In the genomic region with DNA sequence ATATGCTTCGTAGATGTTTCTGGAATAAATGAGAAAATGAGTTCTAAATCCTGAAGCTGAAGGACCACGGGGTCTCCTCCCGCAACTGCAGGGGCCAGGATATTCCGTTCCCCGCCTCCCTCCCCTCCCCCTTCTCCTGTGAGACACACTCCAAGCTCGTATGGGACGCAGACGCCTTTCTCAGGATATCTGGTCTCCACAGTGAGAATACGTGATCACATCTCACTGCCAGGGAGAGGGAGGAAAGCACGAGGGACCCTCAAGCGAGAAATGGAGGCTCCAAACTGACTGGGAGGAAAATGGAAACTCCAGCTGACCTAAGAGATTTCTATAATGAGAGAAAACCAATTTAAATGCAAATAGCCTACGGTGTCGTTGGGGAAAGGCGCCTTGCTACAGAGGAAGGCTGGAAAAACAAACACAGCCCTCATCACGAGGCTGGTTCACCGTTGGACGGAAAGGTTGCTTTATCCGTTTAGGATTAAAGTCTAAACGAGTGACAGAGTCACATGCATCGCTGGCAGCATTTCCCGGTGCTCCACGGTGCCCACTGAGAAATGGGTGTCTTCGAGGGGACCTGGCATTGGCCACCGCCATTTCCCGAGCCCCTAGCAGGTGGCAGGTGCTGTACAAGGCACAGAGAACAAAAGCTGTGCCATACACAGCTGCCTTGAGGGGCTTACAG, we compare ENCODE assay signal across 18 cellular contexts.
A peak's percentile ranks its signal among the peaks of the same experiment; 100 is the strongest.
DNase-seq lines count a peak whose midpoint lies in the region; TF ChIP-seq lines count a peak whose summit lies in the region.
"Had no signal": no experiment of that assay in that cellular context is flagged by ENCODE, and none has a peak within 500 bp of the region (broad histone marks: within the 10 kb centered on the region; RNA-seq: fewer than 3 reads in every experiment).

No MANE protein-coding gene starts in this region.

- H3K27ac Mint-ChIP-seq in endothelial cell (ENCODE audit: unreplicated experiment) = peak overlapping the region; percentile 57
- H3K27ac Mint-ChIP-seq: activated CD4-positive, alpha-beta memory T cell treated with anti-CD3 and anti-CD28 coated beads for 36 hours; activated naive CD8-positive, alpha-beta T cell; B cell had no signal

- H3K27me3 ChIP-seq in stomach = no peaks in the 10 kb centered on the region
- H3K27me3 ChIP-seq: breast epithelium had no signal

- H3K36me3 ChIP-seq in mesodermal cell (ENCODE audit: control insufficient read depth, insufficient read depth, low read length) (no peaks in the 10 kb centered on the region), stomach (no peaks in the 10 kb centered on the region)
- H3K36me3 ChIP-seq: breast epithelium, prostate gland had no signal

- H3K27ac ChIP-seq in mesodermal cell (ENCODE audit: low read depth, low read length, severe bottlenecking) = peak overlapping the region; percentile 20
- H3K27ac ChIP-seq in stomach = peak overlapping the region; percentile 49 to 74 (median 60)
- H3K27ac ChIP-seq: breast epithelium, PC-9, prostate gland had no signal

- peaks cover 16% of the 10 kb centered on the region for H3K4me1 ChIP-seq in mesodermal cell (ENCODE audit: control insufficient read depth, insufficient read depth, low read length, poor library complexity, severe bottlenecking)
- H3K4me1 ChIP-seq in stomach = peaks cover 15 to 35% (median 28%) of the 10 kb centered on the region in 4 donors
- H3K4me1 ChIP-seq: breast epithelium, prostate gland had no signal

- TF ChIP-seq EP300 in stomach (IDR thresholded peaks at IDR 0.05) = no peak

- no peak overlapping the region for H3K4me3 ChIP-seq in mesodermal cell (ENCODE audit: extremely low read depth, insufficient read depth, low read length, poor library complexity, severe bottlenecking)
- H3K4me3 ChIP-seq in stomach = no peak overlapping the region
- H3K4me3 ChIP-seq: breast epithelium, PC-9, prostate gland had no signal

- H3K9me3 Mint-ChIP-seq in endothelial cell (ENCODE audit: unreplicated experiment) = no peaks in the 10 kb centered on the region
- H3K9me3 Mint-ChIP-seq: activated CD4-positive, alpha-beta memory T cell treated with anti-CD3 and anti-CD28 coated beads for 36 hours; activated T-cell treated with anti-CD3 and anti-CD28 coated beads, Interleukin-2, amount 50 U/mL, for 4 hours had no signal

- no peaks in the 10 kb centered on the region for H3K36me3 Mint-ChIP-seq in endothelial cell (ENCODE audit: low read depth, unreplicated experiment)
- H3K36me3 Mint-ChIP-seq: activated CD4-positive, alpha-beta memory T cell treated with anti-CD3 and anti-CD28 coated beads for 36 hours; activated naive CD8-positive, alpha-beta T cell had no signal

- WGBS in mesodermal cell (ENCODE audit: insufficient coverage in 2 of 2), 2 experiments = 62 to 63% methylated on average over 17 to 23 of the region's 25 CpGs
- WGBS in stomach, 5 donors = 27 to 41% (median 30%) methylated on average over 25 of the region's 25 CpGs

- H3K27me3 Mint-ChIP-seq in endothelial cell (ENCODE audit: unreplicated experiment) = peaks cover 3% of the 10 kb centered on the region
- H3K27me3 Mint-ChIP-seq: activated CD4-positive, alpha-beta memory T cell treated with anti-CD3 and anti-CD28 coated beads for 36 hours; activated naive CD8-positive, alpha-beta T cell; B cell had no signal

- TF ChIP-seq POLR2A in stomach (IDR thresholded peaks at IDR 0.05) = no peak

- no peak for TF ChIP-seq CTCF in endothelial cell (IDR thresholded peaks at IDR 0.05; ENCODE audit: unreplicated experiment)
- TF ChIP-seq CTCF in stomach (IDR thresholded peaks at IDR 0.05) = no peak

- intact Hi-C loops in stomach (cut with DNase I; ENCODE audit: low total_unique reads) = no loop called here

- no peaks in the 10 kb centered on the region for H3K9me3 ChIP-seq in mesodermal cell (ENCODE audit: control insufficient read depth, low read length)
- H3K9me3 ChIP-seq in stomach = no peaks in the 10 kb centered on the region
- H3K9me3 ChIP-seq: breast epithelium, prostate gland, SK-N-SH had no signal

- DNase-seq in NCI-H526 treated with DMSO at 0.1 percent for 48 hours (lab: John Stamatoyannopoulos, UW) (peak; percentile 58), endothelial cell (ENCODE audit: low spot score) (no peak), stomach (peak; percentile 81), Kasumi-1 (lab: John Stamatoyannopoulos, UW) (no peak), occipital lobe (lab: John Stamatoyannopoulos, UW) (no peak), NOMO-1 treated with dmso at 0.1 percent for 144 hours (lab: John Stamatoyannopoulos, UW; ENCODE audit: unreplicated experiment) (no peak)
- DNase-seq: activated CD4-positive, alpha-beta memory T cell treated with anti-CD3 and anti-CD28 coated beads for 36 hours; activated T-cell treated with anti-CD3 and anti-CD28 coated beads, Interleukin-2, amount 50 U/mL, for 4 hours; effector CD4-positive, alpha-beta T cell; NCI-H1694 treated with DMSO at 0.1 percent for 48 hours; PC-9; SK-N-SH; substantia nigra had no signal

- H3K4me3 Mint-ChIP-seq in endothelial cell (ENCODE audit: unreplicated experiment) = no peak overlapping the region
- H3K4me3 Mint-ChIP-seq: activated CD4-positive, alpha-beta memory T cell treated with anti-CD3 and anti-CD28 coated beads for 36 hours; activated naive CD8-positive, alpha-beta T cell; activated T-cell treated with anti-CD3 and anti-CD28 coated beads, Interleukin-2, amount 50 U/mL, for 4 hours; B cell had no signal

- H3K4me1 Mint-ChIP-seq in endothelial cell (ENCODE audit: unreplicated experiment) = peaks cover 7% of the 10 kb centered on the region

Comparison
In these comparisons a context has a peak if more than half of its experiments do, and no peak if none do; other contexts are left out.
1. DNase-seq: peak in NCI-H526 treated with DMSO at 0.1 percent for 48 hours (single experiment) and stomach (single experiment); none in endothelial cell (single experiment), Kasumi-1 (0 of 2), occipital lobe (single experiment) and NOMO-1 treated with dmso at 0.1 percent for 144 hours (single experiment).